ENCODE assay signal across 16 cellular contexts in the genomic region with DNA sequence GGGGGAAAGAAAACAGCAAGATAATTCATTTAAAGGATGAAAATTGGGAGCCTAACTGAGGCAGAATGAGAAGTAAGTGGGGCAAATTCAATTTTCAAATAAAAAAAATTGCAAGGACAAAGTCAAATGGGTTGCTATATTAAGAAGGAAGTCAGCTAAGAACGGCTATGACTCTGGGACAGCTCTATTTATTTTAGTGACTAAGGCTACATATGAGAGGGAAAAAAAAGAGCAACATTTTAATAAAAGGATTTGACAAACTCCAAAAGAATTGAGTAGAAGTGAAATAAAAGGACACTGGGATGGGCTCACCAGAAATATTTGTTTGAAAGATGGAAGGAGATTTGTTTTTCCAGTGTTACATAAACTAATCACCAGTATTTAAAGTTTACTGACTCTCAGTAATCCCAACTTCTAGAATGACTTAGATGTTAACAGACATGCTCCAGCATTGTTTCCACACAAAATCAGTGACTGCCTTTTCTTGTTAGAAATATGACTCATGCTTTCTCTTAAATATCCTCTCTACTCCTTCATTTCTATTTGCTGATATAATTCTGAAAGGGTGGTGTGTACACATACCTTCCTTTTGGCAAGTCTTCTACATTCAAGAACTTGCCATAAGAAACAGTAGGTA.
DNase-seq lines count a peak whose midpoint lies in the region; ATAC-seq and TF ChIP-seq lines count a peak whose summit lies in the region.
"Had no signal": no experiment of that assay in that cellular context is flagged by ENCODE, and none has a peak within 500 bp of the region (broad histone marks: within the 10 kb centered on the region; RNA-seq: fewer than 3 reads in every experiment).

No MANE protein-coding gene starts in this region.

- H3K27ac ChIP-seq in thoracic aorta: peak overlapping the region; percentile 62 to 85
- H3K27ac ChIP-seq: adrenal gland had no signal

- no peaks in the 10 kb centered on the region for H3K36me3 ChIP-seq in thoracic aorta
- H3K36me3 ChIP-seq: adrenal gland had no signal

- H3K4me1 ChIP-seq in thoracic aorta (ENCODE audit: control insufficient read depth in 1 of 2, low read depth in 2 of 2): peaks cover 7 to 18% of the 10 kb centered on the region in 2 donors
- H3K4me1 ChIP-seq: adrenal gland had no signal

- H3K4me3 ChIP-seq in fibroblast of villous mesenchyme (ENCODE audit: low read depth, low read length): no peak overlapping the region
- no peak overlapping the region for H3K4me3 ChIP-seq in thoracic aorta
- H3K4me3 ChIP-seq: adrenal gland, GM12878, mucosa of descending colon had no signal

- no peaks in the 10 kb centered on the region for H3K27me3 ChIP-seq in thoracic aorta (replicated peaks; ENCODE audit: insufficient read depth)
- H3K27me3 ChIP-seq: adrenal gland had no signal

- no peak for TF ChIP-seq CTCF in fibroblast of villous mesenchyme (IDR thresholded peaks at IDR 0.05; ENCODE audit: insufficient read depth, low read depth, low read length)
- no peak for TF ChIP-seq CTCF in thoracic aorta (IDR thresholded peaks at IDR 0.05)

- H3K9me3 ChIP-seq in thoracic aorta: no peaks in the 10 kb centered on the region
- H3K9me3 ChIP-seq: adrenal gland, mucosa of descending colon, SK-N-SH had no signal

- DNase-seq in GM04503 (ENCODE audit: low read depth) (peak; percentile 31), amniotic epithelial cell (ENCODE audit: low read depth) (peak; percentile 47), fibroblast of villous mesenchyme (ENCODE audit: low read depth) (peak; percentile 47), thoracic aorta (ENCODE audit: low spot score) (no peak), NCI-H1436 (lab: John Stamatoyannopoulos, UW) (no peak)
- no peak for DNase-seq in activated CD4-positive, alpha-beta T cell treated with anti-CD3 and anti-CD28 coated beads, Interleukin-2, amount 50 U/mL, for 4 hours
- DNase-seq in stimulated activated CD4-positive, alpha-beta T cell treated with anti-CD3 and anti-CD28 coated beads, Interleukin-12 subunit alpha, Interleukin-12 subunit beta, amount 100 ng/mL, for 4 hours: no peak
- DNase-seq: activated B cell treated with CpG ODN at 0.5 μM for 24 hours; adrenal gland; effector memory CD4-positive, alpha-beta T cell; H7; mucosa of descending colon; NCI-H146; SK-N-SH; substantia nigra had no signal

- ATAC-seq in thoracic aorta (ENCODE audit: insufficient number of reproducible peaks, low FRiP score, low read depth): peak; percentile 80
- ATAC-seq: GM12878, mucosa of descending colon had no signal

Comparison
In these comparisons a context has a peak if more than half of its experiments do, and no peak if none do; other contexts are left out.
1. DNase-seq: peak in GM04503 (single experiment), amniotic epithelial cell (single experiment) and fibroblast of villous mesenchyme (single experiment); none in thoracic aorta (single experiment), activated CD4-positive, alpha-beta T cell treated with anti-CD3 and anti-CD28 coated beads, Interleukin-2, amount 50 U/mL, for 4 hours (0 of 2), stimulated activated CD4-positive, alpha-beta T cell treated with anti-CD3 and anti-CD28 coated beads, Interleukin-12 subunit alpha, Interleukin-12 subunit beta, amount 100 ng/mL, for 4 hours (single experiment) and NCI-H1436 (single experiment).